2 cellular contexts compared by ENCODE assay signal in the genomic region with DNA sequence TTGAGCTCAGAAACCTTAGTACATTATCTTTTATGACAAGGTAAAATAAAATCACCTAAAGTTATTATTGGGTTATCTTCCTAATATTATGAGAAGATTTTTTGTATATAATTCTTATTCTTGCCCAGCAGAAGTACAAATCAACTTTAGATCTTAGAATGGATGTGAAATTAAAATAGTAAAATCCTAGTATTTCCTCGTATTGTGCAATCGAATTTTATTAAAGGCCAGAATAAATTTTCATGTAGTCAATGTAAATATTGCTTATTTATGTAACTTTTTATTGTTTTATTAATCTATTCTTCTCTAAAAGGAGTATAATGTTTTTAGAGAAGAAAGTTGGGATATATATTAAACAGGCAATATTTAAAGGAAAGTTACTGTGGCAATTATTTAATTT.
TF ChIP-seq lines count a peak whose summit lies in the region.

No MANE protein-coding gene starts in this region.

TF ChIP-seq in HepG2, 621 proteins besides CTCF, POLR2A, EP300 and RAD21:
- TF ChIP-seq JDP2 (CRISPR knock-in tag; IDR thresholded peaks at IDR 0.05; ENCODE audit: borderline replicate concordance) (no peak), CEBPB (IDR thresholded peaks at IDR 0.05; ENCODE audit: borderline replicate concordance, low read depth, low read length) (peak; percentile 85)

TF ChIP-seq in K562, 482 proteins besides CTCF, POLR2A, EP300 and RAD21:
- TF ChIP-seq CEBPB (tag; IDR thresholded peaks at IDR 0.05), result peak; percentile 63
- no peak for TF ChIP-seq NONO (IDR thresholded peaks at IDR 0.05; ENCODE audit: low read depth in 2 of 2, low read length in 1 of 2)
- TF ChIP-seq PHTF2 (CRISPR knock-in tag; IDR thresholded peaks at IDR 0.05), result no peak
- no peak for TF ChIP-seq ERF (CRISPR knock-in tag; IDR thresholded peaks at IDR 0.05)
- TF ChIP-seq ZNF445 (CRISPR knock-in tag; IDR thresholded peaks at IDR 0.05; ENCODE audit: low read depth), result no peak
- no peak for TF ChIP-seq CEBPG (CRISPR knock-in tag; IDR thresholded peaks at IDR 0.05)
- peak in 1 of 2 experiments; percentile 84; a peak in 3 of 4 replicates for TF ChIP-seq CEBPG (tag; conservative IDR thresholded peaks at IDR 0.05 in 1 of 2, IDR thresholded peaks at IDR 0.05 in 1 of 2)
- TF ChIP-seq ZNF165 (CRISPR knock-in tag; IDR thresholded peaks at IDR 0.05; ENCODE audit: borderline replicate concordance), result no peak
- TF ChIP-seq, protein P1, sequence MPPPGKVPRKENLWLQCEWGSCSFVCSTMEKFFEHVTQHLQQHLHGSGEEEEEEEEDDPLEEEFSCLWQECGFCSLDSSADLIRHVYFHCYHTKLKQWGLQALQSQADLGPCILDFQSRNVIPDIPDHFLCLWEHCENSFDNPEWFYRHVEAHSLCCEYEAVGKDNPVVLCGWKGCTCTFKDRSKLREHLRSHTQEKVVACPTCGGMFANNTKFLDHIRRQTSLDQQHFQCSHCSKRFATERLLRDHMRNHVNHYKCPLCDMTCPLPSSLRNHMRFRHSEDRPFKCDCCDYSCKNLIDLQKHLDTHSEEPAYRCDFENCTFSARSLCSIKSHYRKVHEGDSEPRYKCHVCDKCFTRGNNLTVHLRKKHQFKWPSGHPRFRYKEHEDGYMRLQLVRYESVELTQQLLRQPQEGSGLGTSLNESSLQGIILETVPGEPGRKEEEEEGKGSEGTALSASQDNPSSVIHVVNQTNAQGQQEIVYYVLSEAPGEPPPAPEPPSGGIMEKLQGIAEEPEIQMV (tag; conservative IDR thresholded peaks at IDR 0.05; ENCODE audit: low read depth), result no peak
- TF ChIP-seq U2AF1 (optimal IDR thresholded peaks at IDR 0.05; ENCODE audit: low read depth, low read length), result no peak
- TF ChIP-seq, protein P2, sequence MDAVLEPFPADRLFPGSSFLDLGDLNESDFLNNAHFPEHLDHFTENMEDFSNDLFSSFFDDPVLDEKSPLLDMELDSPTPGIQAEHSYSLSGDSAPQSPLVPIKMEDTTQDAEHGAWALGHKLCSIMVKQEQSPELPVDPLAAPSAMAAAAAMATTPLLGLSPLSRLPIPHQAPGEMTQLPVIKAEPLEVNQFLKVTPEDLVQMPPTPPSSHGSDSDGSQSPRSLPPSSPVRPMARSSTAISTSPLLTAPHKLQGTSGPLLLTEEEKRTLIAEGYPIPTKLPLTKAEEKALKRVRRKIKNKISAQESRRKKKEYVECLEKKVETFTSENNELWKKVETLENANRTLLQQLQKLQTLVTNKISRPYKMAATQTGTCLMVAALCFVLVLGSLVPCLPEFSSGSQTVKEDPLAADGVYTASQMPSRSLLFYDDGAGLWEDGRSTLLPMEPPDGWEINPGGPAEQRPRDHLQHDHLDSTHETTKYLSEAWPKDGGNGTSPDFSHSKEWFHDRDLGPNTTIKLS (IDR thresholded peaks at IDR 0.05; ENCODE audit: borderline replicate concordance, low read depth), result no peak
- no peak for TF ChIP-seq DACH1 (IDR thresholded peaks at IDR 0.05; ENCODE audit: partially characterized antibody)
- TF ChIP-seq, protein P3, sequence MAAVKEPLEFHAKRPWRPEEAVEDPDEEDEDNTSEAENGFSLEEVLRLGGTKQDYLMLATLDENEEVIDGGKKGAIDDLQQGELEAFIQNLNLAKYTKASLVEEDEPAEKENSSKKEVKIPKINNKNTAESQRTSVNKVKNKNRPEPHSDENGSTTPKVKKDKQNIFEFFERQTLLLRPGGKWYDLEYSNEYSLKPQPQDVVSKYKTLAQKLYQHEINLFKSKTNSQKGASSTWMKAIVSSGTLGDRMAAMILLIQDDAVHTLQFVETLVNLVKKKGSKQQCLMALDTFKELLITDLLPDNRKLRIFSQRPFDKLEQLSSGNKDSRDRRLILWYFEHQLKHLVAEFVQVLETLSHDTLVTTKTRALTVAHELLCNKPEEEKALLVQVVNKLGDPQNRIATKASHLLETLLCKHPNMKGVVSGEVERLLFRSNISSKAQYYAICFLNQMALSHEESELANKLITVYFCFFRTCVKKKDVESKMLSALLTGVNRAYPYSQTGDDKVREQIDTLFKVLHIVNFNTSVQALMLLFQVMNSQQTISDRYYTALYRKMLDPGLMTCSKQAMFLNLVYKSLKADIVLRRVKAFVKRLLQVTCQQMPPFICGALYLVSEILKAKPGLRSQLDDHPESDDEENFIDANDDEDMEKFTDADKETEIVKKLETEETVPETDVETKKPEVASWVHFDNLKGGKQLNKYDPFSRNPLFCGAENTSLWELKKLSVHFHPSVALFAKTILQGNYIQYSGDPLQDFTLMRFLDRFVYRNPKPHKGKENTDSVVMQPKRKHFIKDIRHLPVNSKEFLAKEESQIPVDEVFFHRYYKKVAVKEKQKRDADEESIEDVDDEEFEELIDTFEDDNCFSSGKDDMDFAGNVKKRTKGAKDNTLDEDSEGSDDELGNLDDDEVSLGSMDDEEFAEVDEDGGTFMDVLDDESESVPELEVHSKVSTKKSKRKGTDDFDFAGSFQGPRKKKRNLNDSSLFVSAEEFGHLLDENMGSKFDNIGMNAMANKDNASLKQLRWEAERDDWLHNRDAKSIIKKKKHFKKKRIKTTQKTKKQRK (IDR thresholded peaks at IDR 0.05; ENCODE audit: borderline replicate concordance, low read depth, low read length), result no peak
- TF ChIP-seq PHB (CRISPR knock-in tag; IDR thresholded peaks at IDR 0.05), result no peak
- no peak for TF ChIP-seq CBX5 (IDR thresholded peaks at IDR 0.05; ENCODE audit: borderline replicate concordance, low read depth)
